19 cellular contexts compared by ENCODE assay signal in genomic region chr1:97538113-97538512, GRCh38.
"Had no signal": no experiment of that assay in that cellular context is flagged by ENCODE, and none has a peak within 500 bp of the region (broad histone marks: within the 10 kb centered on the region; RNA-seq: fewer than 3 reads in every experiment).

No MANE protein-coding gene starts in this region.

- H3K27ac Mint-ChIP-seq: activated naive CD8-positive, alpha-beta T cell had no signal

- H3K4me3 Mint-ChIP-seq: activated naive CD8-positive, alpha-beta T cell; activated T-cell treated with anti-CD3 and anti-CD28 coated beads, Interleukin-2, amount 50 U/mL, for 4 hours had no signal

- DNase-seq: activated CD4-positive, alpha-beta T cell treated with anti-CD3 and anti-CD28 coated beads for 4 hours; activated CD4-positive, CD25-positive, alpha-beta regulatory T cell; activated CD8-positive, alpha-beta memory T cell treated with anti-CD3 and anti-CD28 coated beads, Interleukin-2, amount 50 U/mL, for 48 hours; activated naive CD4-positive, alpha-beta T cell; activated T-cell treated with anti-CD3 and anti-CD28 coated beads, Interleukin-2, amount 50 U/mL, for 4 hours; adrenal gland; anterior cingulate cortex; cerebellar nuclear complex; NCI-H1092; NCI-H1417 treated with DMSO at 0.1 percent for 48 hours; NCI-H1694; NCI-H2029; NCI-H345; NCI-H524; Peyer's patch; Right ventricle myocardium superior; SJCRH30; SK-N-SH had no signal

- H3K9me3 Mint-ChIP-seq: activated T-cell treated with anti-CD3 and anti-CD28 coated beads, Interleukin-2, amount 50 U/mL, for 4 hours had no signal

- H3K27me3 Mint-ChIP-seq: activated naive CD8-positive, alpha-beta T cell had no signal

- ATAC-seq: activated T-cell treated with anti-CD3 and anti-CD28 coated beads, Interleukin-2, amount 50 U/mL, for 4 hours had no signal
